ENCODE assay signal across 10 cellular contexts in the genomic region with DNA sequence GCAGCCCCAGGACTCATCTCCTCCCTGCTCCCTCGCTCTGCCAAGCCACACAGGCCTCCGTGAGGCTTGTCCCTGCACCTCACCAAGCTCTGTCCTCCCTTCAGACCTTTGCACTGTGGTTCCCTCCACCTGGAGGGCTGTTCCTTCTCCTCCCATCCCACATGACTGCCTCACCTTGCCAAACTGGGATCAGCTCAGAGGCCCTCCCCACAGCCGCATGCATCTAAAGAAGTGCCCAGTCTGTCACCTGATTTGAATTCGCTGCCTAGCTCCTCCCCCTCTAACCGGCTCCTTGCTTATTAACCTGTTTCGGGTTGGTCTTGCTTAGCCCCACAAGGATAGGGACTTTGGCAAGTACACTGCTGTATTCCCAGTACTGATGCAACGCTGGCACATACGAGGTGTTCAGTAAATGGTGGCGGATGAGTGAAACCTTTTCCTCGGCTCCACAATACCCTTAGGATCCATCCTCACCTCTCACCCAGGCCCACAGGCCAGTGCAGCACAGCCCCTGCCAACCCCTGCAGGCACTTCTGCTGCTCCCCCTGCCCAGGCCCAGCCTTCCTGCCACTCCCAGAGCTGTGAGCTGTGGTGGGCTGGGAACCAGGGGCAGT. TPM values are rescaled to one million over a fixed set of nuclear protein-coding genes. Genes with fewer than 3 reads are reported as not detected.
DNase-seq lines count a peak whose midpoint lies in the region; ATAC-seq and FAIRE-seq lines count a peak whose summit lies in the region.
"Had no signal": no experiment of that assay in that cellular context is flagged by ENCODE, and none has a peak within 500 bp of the region (broad histone marks: within the 10 kb centered on the region; RNA-seq: fewer than 3 reads in every experiment).

No MANE protein-coding gene starts in this region.

- H3K36me3 Mint-ChIP-seq in IgD-negative memory B cell, result peaks cover 5% of the 10 kb centered on the region
- no peaks in the 10 kb centered on the region for H3K36me3 Mint-ChIP-seq in stimulated activated memory B cell treated with anti-CD40 and anti-IgM and Interleukin-4, amounts not matched to agents 10 μg/mL and 1 μg/mL and 100 μg/mL, for 72 hours

- H3K27ac ChIP-seq in layer of hippocampus (ENCODE audit: low read depth, low read length), result peak overlapping the region; percentile 63

- H3K9me3 Mint-ChIP-seq in IgD-negative memory B cell, result no peaks in the 10 kb centered on the region
- no peaks in the 10 kb centered on the region for H3K9me3 Mint-ChIP-seq in stimulated activated memory B cell treated with anti-CD40 and anti-IgM and Interleukin-4, amounts not matched to agents 10 μg/mL and 1 μg/mL and 100 μg/mL, for 72 hours

- no peak for FAIRE-seq in urothelium cell line (lab: Jason Lieb, UNC)
- FAIRE-seq in HTR-8/SVneo (lab: Jason Lieb, UNC), result no peak

- no peak for DNase-seq in adipocyte (ENCODE audit: low read depth)
- DNase-seq in NCI-H510A treated with DMSO at 0.1 percent for 48 hours (lab: John Stamatoyannopoulos, UW), result no peak
- DNase-seq in urothelium cell line (ENCODE audit: low spot score), result no peak
- DNase-seq in HTR-8/SVneo (ENCODE audit: insufficient read length, low spot score), result no peak
- DNase-seq: HCEC 1CT, MM.1S had no signal

- ATAC-seq in stimulated activated memory B cell treated with anti-CD40 and anti-IgM and Interleukin-4, amounts not matched to agents 10 μg/mL and 1 μg/mL and 100 μg/mL, for 72 hours, result no peak
- ATAC-seq in GM19463 (IDR thresholded peaks at IDR 0.05; ENCODE audit: unreplicated experiment), result no peak

- H3K4me1 ChIP-seq in adipocyte (ENCODE audit: control insufficient read depth, insufficient read depth, low read length), result peaks cover 70% of the 10 kb centered on the region

- H3K36me3 ChIP-seq in adipocyte (ENCODE audit: control insufficient read depth, insufficient read depth, low read length, severe bottlenecking), result no peaks in the 10 kb centered on the region

- H3K9me3 ChIP-seq in adipocyte (ENCODE audit: control insufficient read depth, low read length), result no peaks in the 10 kb centered on the region

- H3K27me3 ChIP-seq in adipocyte (replicated peaks; ENCODE audit: control insufficient read depth, insufficient read depth, low read length) (no peaks in the 10 kb centered on the region), layer of hippocampus (ENCODE audit: control insufficient read depth, insufficient read depth, low read length) (no peaks in the 10 kb centered on the region)

- peak overlapping the region; percentile 92 for H3K9ac ChIP-seq in adipocyte (ENCODE audit: low read length)

- H3K4me3 ChIP-seq in adipocyte (ENCODE audit: low read length), result peak overlapping the region; percentile 35

- H3K4me3 Mint-ChIP-seq in IgD-negative memory B cell, result peak overlapping the region; percentile 73 to 92 (median 81)
- peak overlapping the region; percentile 63 for H3K4me3 Mint-ChIP-seq in stimulated activated memory B cell treated with anti-CD40 and anti-IgM and Interleukin-4, amounts not matched to agents 10 μg/mL and 1 μg/mL and 100 μg/mL, for 72 hours

- H3K27ac Mint-ChIP-seq in IgD-negative memory B cell, result peak overlapping the region; percentile 86 to 93 (median 90)
- H3K27ac Mint-ChIP-seq in stimulated activated memory B cell treated with anti-CD40 and anti-IgM and Interleukin-4, amounts not matched to agents 10 μg/mL and 1 μg/mL and 100 μg/mL, for 72 hours, result peak overlapping the region; percentile 96

- H3K27me3 Mint-ChIP-seq in IgD-negative memory B cell, result no peaks in the 10 kb centered on the region
- H3K27me3 Mint-ChIP-seq in stimulated activated memory B cell treated with anti-CD40 and anti-IgM and Interleukin-4, amounts not matched to agents 10 μg/mL and 1 μg/mL and 100 μg/mL, for 72 hours, result no peaks in the 10 kb centered on the region

- H3K4me1 Mint-ChIP-seq in IgD-negative memory B cell, result peaks cover 31 to 61% (median 38%) of the 10 kb centered on the region in 3 donors
- H3K4me1 Mint-ChIP-seq in stimulated activated memory B cell treated with anti-CD40 and anti-IgM and Interleukin-4, amounts not matched to agents 10 μg/mL and 1 μg/mL and 100 μg/mL, for 72 hours, result peaks cover 80% of the 10 kb centered on the region

RNA-seq across cellular contexts. Expression of gene AKT2, which starts 4.4 kb away (rescaled TPM):
- polyA plus RNA-seq in IgD-negative memory B cell, result 28.1 TPM

RNA-seq across cellular contexts. Expression of gene CCNP, which starts 54.2 kb away (rescaled TPM):
- not detected for polyA plus RNA-seq in IgD-negative memory B cell
